Comparison of ENCODE assay signal across 7 cellular contexts in the genomic region with DNA sequence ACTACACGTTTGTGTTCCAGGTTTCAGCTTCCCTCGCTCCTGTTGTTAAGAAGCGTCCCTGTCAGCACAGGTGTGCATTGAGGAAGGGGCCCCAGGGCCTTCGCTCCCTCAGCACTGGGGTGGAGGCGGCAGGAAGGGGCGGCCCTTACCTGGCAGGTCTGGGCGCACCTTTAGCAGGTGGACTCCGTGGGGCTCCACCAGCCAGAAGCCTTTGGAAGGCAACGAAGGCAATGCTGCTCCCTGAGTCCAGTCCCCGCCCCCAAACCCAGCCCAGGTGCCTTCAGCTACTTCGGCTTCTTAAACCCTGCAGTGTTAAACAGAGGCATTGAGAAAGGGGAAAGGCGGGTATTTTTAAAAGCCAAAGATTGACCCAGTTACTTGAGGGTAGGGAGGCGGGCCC.
DNase-seq lines count a peak whose midpoint lies in the region; ATAC-seq, FAIRE-seq and TF ChIP-seq lines count a peak whose summit lies in the region.
"Not testable (repeated sequence)": the region's sequence is repeated elsewhere in the genome, so short reads cannot be mapped to it uniquely, and the experiment has no call there.

No MANE protein-coding gene starts in this region.

- BruUV-seq in Calu3 (replicated peaks; lab: Mats Ljungman, UMichigan) (TSS peak; percentile 72), MCF 10A (replicated peaks; lab: Mats Ljungman, UMichigan) (TSS peak; percentile 53), HepG2 (replicated peaks; lab: Mats Ljungman, UMichigan) (TSS peak; percentile 82)

- H3K4me3 ChIP-seq in HepG2 (replicated peaks in 1 of 3; ENCODE audit: insufficient read depth in 1 of 3, low read depth in 2 of 3, low read length in 3 of 3); naive thymus-derived CD4-positive, alpha-beta T cell (ENCODE audit: low read length): not testable (repeated sequence)

- not testable (repeated sequence) for TF ChIP-seq RAD21 in HepG2 (CRISPR knock-in tag; IDR thresholded peaks at IDR 0.05)

- not testable (repeated sequence) for TF ChIP-seq EP300 in HepG2 (IDR thresholded peaks at IDR 0.05; ENCODE audit: low read depth in 2 of 2, low read length in 2 of 2); HepG2 (CRISPR knock-in tag; IDR thresholded peaks at IDR 0.05; ENCODE audit: borderline replicate concordance)

- not testable (repeated sequence) for TF ChIP-seq POLR2A in HepG2 (IDR thresholded peaks at IDR 0.05; ENCODE audit: insufficient read depth in 1 of 2, low read depth in 2 of 2, low read length in 2 of 2)

- not testable (repeated sequence) for H3K36me3 Mint-ChIP-seq in Calu3 (ENCODE audit: insufficient read depth, unreplicated experiment); T-cell; MCF 10A (ENCODE audit: insufficient read depth, unreplicated experiment); naive thymus-derived CD4-positive, alpha-beta T cell

- not testable (repeated sequence) for DNase-seq in Calu3; MCF 10A (ENCODE audit: unreplicated experiment); HepG2 (ENCODE audit: low spot score); stimulated activated naive CD8-positive, alpha-beta T cell treated with anti-CD3 and anti-CD28 coated beads, Interleukin-15, amount 100 ng/mL, for 72 hours
- DNase-seq in T-cell = peak in 11 of 34 experiments; percentile 1 to 30 (median 8)
- peak; percentile 13 for DNase-seq in activated CD8-positive, alpha-beta memory T cell treated with anti-CD3 and anti-CD28 coated beads for 24 hours
- DNase-seq in naive thymus-derived CD4-positive, alpha-beta T cell = peak in 8 of 9 donors; percentile 5 to 47 (median 25)

- ATAC-seq in T-cell (replicated peaks in 1 of 4) = peak; percentile 19 to 35 (median 26)
- ATAC-seq in HepG2 = not testable (repeated sequence)
- peak; percentile 46 for ATAC-seq in naive thymus-derived CD4-positive, alpha-beta T cell
- peak; percentile 19 for ATAC-seq in stimulated activated naive CD8-positive, alpha-beta T cell treated with anti-CD3 and anti-CD28 coated beads, Interleukin-15, amount 100 ng/mL, for 72 hours

- H3K4me1 Mint-ChIP-seq in Calu3 (ENCODE audit: low read depth, unreplicated experiment); T-cell; MCF 10A (ENCODE audit: insufficient read depth, unreplicated experiment); naive thymus-derived CD4-positive, alpha-beta T cell; stimulated activated naive CD8-positive, alpha-beta T cell treated with anti-CD3 and anti-CD28 coated beads, Interleukin-15, amount 100 ng/mL, for 72 hours: not testable (repeated sequence)

- POLR2A ChIA-PET in T-cell (lab: Charles Lee); MCF 10A (lab: Yijun Ruan, JAX); HepG2 (lab: Yijun Ruan, JAX); naive thymus-derived CD4-positive, alpha-beta T cell (lab: Charles Lee): not testable (repeated sequence)

- not testable (repeated sequence) for H3K9me3 Mint-ChIP-seq in Calu3 (ENCODE audit: low read depth, unreplicated experiment); T-cell; MCF 10A (ENCODE audit: unreplicated experiment); naive thymus-derived CD4-positive, alpha-beta T cell; stimulated activated naive CD8-positive, alpha-beta T cell treated with anti-CD3 and anti-CD28 coated beads, Interleukin-15, amount 100 ng/mL, for 72 hours

- not testable (repeated sequence) for TF ChIP-seq CTCF in Calu3 (IDR thresholded peaks at IDR 0.05; ENCODE audit: unreplicated experiment); MCF 10A (IDR thresholded peaks at IDR 0.05; ENCODE audit: unreplicated experiment); HepG2 (CRISPR knock-in tag; IDR thresholded peaks at IDR 0.05)

- H3K4me2 ChIP-seq in HepG2 (ENCODE audit: low read depth, low read length) = not testable (repeated sequence)

- H3K4me1 ChIP-seq in HepG2 (ENCODE audit: insufficient read depth, low read length); naive thymus-derived CD4-positive, alpha-beta T cell (ENCODE audit: control insufficient read depth in 2 of 2, insufficient read depth in 2 of 2, low read length in 2 of 2): not testable (repeated sequence)

- H3K27ac Mint-ChIP-seq in Calu3 (ENCODE audit: unreplicated experiment); T-cell; MCF 10A (ENCODE audit: low read depth, unreplicated experiment); naive thymus-derived CD4-positive, alpha-beta T cell; stimulated activated naive CD8-positive, alpha-beta T cell treated with anti-CD3 and anti-CD28 coated beads, Interleukin-15, amount 100 ng/mL, for 72 hours: not testable (repeated sequence)

- not testable (repeated sequence) for H3K9me3 ChIP-seq in HepG2 (ENCODE audit: low read length); naive thymus-derived CD4-positive, alpha-beta T cell (ENCODE audit: control insufficient read depth in 2 of 3, low read length in 3 of 3)

- H3K27ac ChIP-seq in HepG2 (ENCODE audit: extremely low read length, insufficient read depth, low read length); naive thymus-derived CD4-positive, alpha-beta T cell (ENCODE audit: low read depth, low read length): not testable (repeated sequence)

- not testable (repeated sequence) for H3K27me3 Mint-ChIP-seq in Calu3 (ENCODE audit: unreplicated experiment); T-cell; MCF 10A (ENCODE audit: insufficient read depth, unreplicated experiment); naive thymus-derived CD4-positive, alpha-beta T cell; stimulated activated naive CD8-positive, alpha-beta T cell treated with anti-CD3 and anti-CD28 coated beads, Interleukin-15, amount 100 ng/mL, for 72 hours

- not testable (repeated sequence) for H3K36me3 ChIP-seq in HepG2 (replicated peaks in 1 of 2; ENCODE audit: control insufficient read depth in 1 of 2, insufficient read depth in 2 of 2, low read length in 2 of 2); naive thymus-derived CD4-positive, alpha-beta T cell (ENCODE audit: control insufficient read depth in 2 of 3, insufficient read depth in 3 of 3, low read length in 3 of 3)

- not testable (repeated sequence) for H4K20me1 ChIP-seq in HepG2 (ENCODE audit: insufficient read depth, low read length)

- not testable (repeated sequence) for FAIRE-seq in HepG2 (lab: Jason Lieb, UNC)

- H3K9ac ChIP-seq in HepG2 (ENCODE audit: insufficient read depth, low read depth, low read length) = not testable (repeated sequence)

- intact Hi-C loops in Calu3 (cut with micrococcal nuclease; ENCODE audit: unreplicated experiment); MCF 10A (cut with micrococcal nuclease); HepG2 (cut with micrococcal nuclease; ENCODE audit: unreplicated experiment); naive thymus-derived CD4-positive, alpha-beta T cell (cut with micrococcal nuclease): not testable (repeated sequence)

- H3K27me3 ChIP-seq in HepG2 (ENCODE audit: control insufficient read depth in 1 of 2, insufficient read depth in 2 of 2, low read length in 2 of 2); naive thymus-derived CD4-positive, alpha-beta T cell (ENCODE audit: control insufficient read depth in 2 of 2, insufficient read depth in 2 of 2, low read length in 2 of 2): not testable (repeated sequence)

- in situ Hi-C loops in HepG2 (cut with HindIII; ENCODE audit: extremely low pct_ligation_motif_present, low pct_unique_long_range_greater_than_20kb) = not testable (repeated sequence)

- not testable (repeated sequence) for H2AFZ ChIP-seq in HepG2 (ENCODE audit: low read length)

- WGBS in HepG2 (ENCODE audit: low lambda C conversion rate) = 87% methylated on average over 4 of the region's 13 CpGs

- not testable (repeated sequence) for H3K79me2 ChIP-seq in HepG2 (ENCODE audit: insufficient read depth, low read length)

- not testable (repeated sequence) for H3K4me3 Mint-ChIP-seq in Calu3 (ENCODE audit: low read depth, unreplicated experiment); T-cell; MCF 10A (ENCODE audit: unreplicated experiment); naive thymus-derived CD4-positive, alpha-beta T cell; stimulated activated naive CD8-positive, alpha-beta T cell treated with anti-CD3 and anti-CD28 coated beads, Interleukin-15, amount 100 ng/mL, for 72 hours

- CTCF ChIA-PET in Calu3 (lab: Charles Lee); T-cell (lab: Charles Lee); MCF 10A (lab: Yijun Ruan, JAX); HepG2 (lab: Yijun Ruan, JAX; ENCODE audit: low intra/inter-chr PET ratio, low total read pairs); naive thymus-derived CD4-positive, alpha-beta T cell (lab: Charles Lee): not testable (repeated sequence)

TF ChIP-seq in HepG2, 621 proteins besides CTCF, POLR2A, EP300 and RAD21:
- peak; percentile 31 for TF ChIP-seq AGO1 (IDR thresholded peaks at IDR 0.05; ENCODE audit: low read depth, low read length, poor library complexity, severe bottlenecking)
